ENCODE assay signal across 8 cellular contexts in genomic region chrX:129653985-129654651, GRCh38. TPM values are rescaled to one million over a fixed set of nuclear protein-coding genes. Genes with fewer than 3 reads are reported as not detected.
DNase-seq lines count a peak whose midpoint lies in the region; ATAC-seq and TF ChIP-seq lines count a peak whose summit lies in the region.

No MANE protein-coding gene starts in this region.

- H3K4me1 Mint-ChIP-seq in T-helper 17 cell (peaks cover 9% of the 10 kb centered on the region), neural progenitor cell (peaks cover 41% of the 10 kb centered on the region)

- H3K4me3 Mint-ChIP-seq in T-helper 17 cell (peak overlapping the region; percentile 82), neural progenitor cell (peak overlapping the region; percentile 85)

- ATAC-seq in HG02678 (IDR thresholded peaks at IDR 0.05; ENCODE audit: unreplicated experiment): peak; percentile 53
- peak; percentile 71 for ATAC-seq in T-helper 17 cell

- intact Hi-C loops in esophagus muscularis mucosa (cut with DNase I): no loop called here

- DNase-seq in NCI-H2029 (lab: John Stamatoyannopoulos, UW) (peak; percentile 10), NCI-H2029 treated with DMSO at 0.1 percent for 48 hours (lab: John Stamatoyannopoulos, UW) (no peak), T-helper 17 cell (peak in 1 of 3 donors; percentile 14), esophagus muscularis mucosa (ENCODE audit: extremely low spot score) (peak; percentile 66), neural progenitor cell (ENCODE audit: low spot score) (no peak), Ammon's horn (ENCODE audit: low spot score) (no peak), HPDE6-E6E7 (ENCODE audit: extremely low spot score) (no peak)

- H3F3A ChIP-seq in neural progenitor cell (ENCODE audit: low read depth): no peaks in the 10 kb centered on the region

- no peaks in the 10 kb centered on the region for H3K36me3 Mint-ChIP-seq in T-helper 17 cell (ENCODE audit: low read depth)
- no peaks in the 10 kb centered on the region for H3K36me3 Mint-ChIP-seq in neural progenitor cell

- peak overlapping the region; percentile 72 for H2AFZ ChIP-seq in neural progenitor cell (replicated peaks)

- H3K9me3 ChIP-seq in T-helper 17 cell (ENCODE audit: control insufficient read depth, low read length, poor library complexity, severe bottlenecking) (no peaks in the 10 kb centered on the region), esophagus muscularis mucosa (no peaks in the 10 kb centered on the region), neural progenitor cell (ENCODE audit: low read depth) (no peaks in the 10 kb centered on the region)

- no peaks in the 10 kb centered on the region for H3K36me3 ChIP-seq in esophagus muscularis mucosa
- no peaks in the 10 kb centered on the region for H3K36me3 ChIP-seq in neural progenitor cell

- no peak for TF ChIP-seq CTCF in esophagus muscularis mucosa (IDR thresholded peaks at IDR 0.05)
- TF ChIP-seq CTCF in neural progenitor cell (IDR thresholded peaks at IDR 0.05): no peak

- H3K79me2 ChIP-seq in neural progenitor cell (ENCODE audit: low read depth): no peaks in the 10 kb centered on the region

- no peak overlapping the region for H3K27ac Mint-ChIP-seq in T-helper 17 cell
- H3K27ac Mint-ChIP-seq in neural progenitor cell: no peak overlapping the region

- H3K27ac ChIP-seq in esophagus muscularis mucosa (replicated peaks in 1 of 4) (peak overlapping the region in 3 of 4 donors; percentile 15 to 61 (median 53)), neural progenitor cell (no peak overlapping the region)

- H3K4me2 ChIP-seq in neural progenitor cell: peak overlapping the region; percentile 84

- peaks cover 4% of the 10 kb centered on the region for H3K9me3 Mint-ChIP-seq in neural progenitor cell

- no peak overlapping the region for H3K9ac ChIP-seq in neural progenitor cell

- H3K4me1 ChIP-seq in esophagus muscularis mucosa (peaks cover 15 to 26% (median 18%) of the 10 kb centered on the region in 4 donors), neural progenitor cell (peaks cover 3% of the 10 kb centered on the region)

- no peaks in the 10 kb centered on the region for H4K20me1 ChIP-seq in neural progenitor cell (ENCODE audit: low read depth)

- H3K27me3 Mint-ChIP-seq in T-helper 17 cell (peaks cover 7% of the 10 kb centered on the region), neural progenitor cell (ENCODE audit: insufficient read depth, low read depth) (peaks cover 8% of the 10 kb centered on the region)

- no peak for TF ChIP-seq EP300 in esophagus muscularis mucosa (IDR thresholded peaks at IDR 0.05)

- 48% methylated on average over 46 of the region's 57 CpGs for WGBS in esophagus muscularis mucosa

- no peaks in the 10 kb centered on the region for H3K27me3 ChIP-seq in esophagus muscularis mucosa
- peaks cover 60% of the 10 kb centered on the region for H3K27me3 ChIP-seq in neural progenitor cell

- H3K4me3 ChIP-seq in esophagus muscularis mucosa: peak overlapping the region; percentile 52 to 65 (median 56)
- peak overlapping the region; percentile 55 for H3K4me3 ChIP-seq in neural progenitor cell

- no peak for TF ChIP-seq POLR2A in esophagus muscularis mucosa (IDR thresholded peaks at IDR 0.05; ENCODE audit: low read depth)

RNA-seq across cellular contexts. Expression of gene APLN, which starts 0.6 kb away (rescaled TPM):
- total RNA-seq in T-helper 17 cell (not detected), esophagus muscularis mucosa (under 1 TPM; 0.42 to 0.99 (median 0.78) TPM), neural progenitor cell (ENCODE audit: low replicate concordance) (0.22 and 0.46 TPM in 2 replicates)

Comparison
In these comparisons a context has a peak if more than half of its experiments do, and no peak if none do; other contexts are left out.
1. DNase-seq: peak in NCI-H2029 (single experiment) and esophagus muscularis mucosa (single experiment); none in NCI-H2029 treated with DMSO at 0.1 percent for 48 hours (single experiment), neural progenitor cell (single experiment), Ammon's horn (single experiment) and HPDE6-E6E7 (single experiment).